13 cellular contexts compared by ENCODE assay signal in genomic region chr14:104998801-104999200, GRCh38. TPM values are rescaled to one million over a fixed set of nuclear protein-coding genes. Genes with fewer than 3 reads are reported as not detected.
"Had no signal": no experiment of that assay in that cellular context is flagged by ENCODE, and none has a peak within 500 bp of the region (broad histone marks: within the 10 kb centered on the region; RNA-seq: fewer than 3 reads in every experiment).

No MANE protein-coding gene starts in this region.

- H3K27ac ChIP-seq: cardiac muscle cell, foreskin keratinocyte, heart left ventricle, parathyroid adenoma, upper lobe of left lung, WERI-Rb-1 had no signal

- H2AFZ ChIP-seq: parathyroid adenoma had no signal

- H3K4me3 ChIP-seq: cardiac muscle cell, heart left ventricle, upper lobe of left lung had no signal

- DNase-seq: activated CD4-positive, alpha-beta memory T cell treated with anti-CD3 and anti-CD28 coated beads, Interleukin-2, amount 10 ng/mL, durations not matched to agents 7 days and 5 days; activated CD4-positive, alpha-beta T cell treated with anti-CD3 and anti-CD28 coated beads for 36 hours; activated T-cell treated with anti-CD3 and anti-CD28 coated beads, Interleukin-2, amount 50 U/mL, for 48 hours; foreskin keratinocyte; stimulated activated CD4-positive, alpha-beta T cell treated with anti-CD3 and anti-CD28 coated beads, Interleukin-4, amount 100 ng/mL, for 1 hour; stimulated activated CD8-positive, alpha-beta memory T cell treated with anti-CD3 and anti-CD28 coated beads, Interleukin-4, amount 100 ng/mL, for 48 hours; upper lobe of left lung had no signal

- H3K4me1 ChIP-seq: foreskin keratinocyte, heart left ventricle, parathyroid adenoma, upper lobe of left lung had no signal

- H3K27ac Mint-ChIP-seq: activated CD4-positive, alpha-beta memory T cell treated with anti-CD3 and anti-CD28 coated beads, Interleukin-2, amount 10 ng/mL, durations not matched to agents 7 days and 5 days; activated CD4-positive, alpha-beta T cell treated with anti-CD3 and anti-CD28 coated beads for 36 hours; stimulated activated naive CD8-positive, alpha-beta T cell treated with anti-CD3 and anti-CD28 coated beads, Interleukin-15, Interleukin-2, amounts not matched to agents 100 ng/mL and 50 ng/mL, for 24 hours had no signal

- H3K27me3 Mint-ChIP-seq: activated CD4-positive, alpha-beta memory T cell treated with anti-CD3 and anti-CD28 coated beads, Interleukin-2, amount 10 ng/mL, durations not matched to agents 7 days and 5 days; activated CD4-positive, alpha-beta T cell treated with anti-CD3 and anti-CD28 coated beads for 36 hours; stimulated activated naive CD8-positive, alpha-beta T cell treated with anti-CD3 and anti-CD28 coated beads, Interleukin-15, Interleukin-2, amounts not matched to agents 100 ng/mL and 50 ng/mL, for 24 hours had no signal

- H3K4me3 Mint-ChIP-seq: activated CD4-positive, alpha-beta memory T cell treated with anti-CD3 and anti-CD28 coated beads, Interleukin-2, amount 10 ng/mL, durations not matched to agents 7 days and 5 days; activated CD4-positive, alpha-beta T cell treated with anti-CD3 and anti-CD28 coated beads for 36 hours; neural crest cell; stimulated activated naive CD8-positive, alpha-beta T cell treated with anti-CD3 and anti-CD28 coated beads, Interleukin-15, Interleukin-2, amounts not matched to agents 100 ng/mL and 50 ng/mL, for 24 hours had no signal

- H3K4me1 Mint-ChIP-seq: neural crest cell had no signal

- H3K79me2 ChIP-seq: parathyroid adenoma had no signal

- H3K9ac ChIP-seq: parathyroid adenoma had no signal

- H3K36me3 ChIP-seq: cardiac muscle cell had no signal

- H3K9me3 Mint-ChIP-seq: activated CD4-positive, alpha-beta memory T cell treated with anti-CD3 and anti-CD28 coated beads, Interleukin-2, amount 10 ng/mL, durations not matched to agents 7 days and 5 days; neural crest cell; stimulated activated naive CD8-positive, alpha-beta T cell treated with anti-CD3 and anti-CD28 coated beads, Interleukin-15, Interleukin-2, amounts not matched to agents 100 ng/mL and 50 ng/mL, for 24 hours had no signal

- H3K27me3 ChIP-seq: cardiac muscle cell, foreskin keratinocyte, heart left ventricle, upper lobe of left lung had no signal

- ATAC-seq: activated CD4-positive, alpha-beta T cell treated with anti-CD3 and anti-CD28 coated beads for 36 hours; foreskin keratinocyte had no signal

RNA-seq across cellular contexts. Expression of gene AHNAK2, which starts 20.6 kb away (rescaled TPM):
- total RNA-seq: activated CD4-positive, alpha-beta memory T cell treated with anti-CD3 and anti-CD28 coated beads, Interleukin-2, amount 10 ng/mL, durations not matched to agents 7 days and 5 days had no signal
